17 cellular contexts compared by ENCODE assay signal in genomic region chr1:151616505-151616849, GRCh38. TPM values are rescaled to one million over a fixed set of nuclear protein-coding genes. Genes with fewer than 3 reads are reported as not detected.
DNase-seq lines count a peak whose midpoint lies in the region; ATAC-seq and TF ChIP-seq lines count a peak whose summit lies in the region.
"Had no signal": no experiment of that assay in that cellular context is flagged by ENCODE, and none has a peak within 500 bp of the region (broad histone marks: within the 10 kb centered on the region; RNA-seq: fewer than 3 reads in every experiment).

No MANE protein-coding gene starts in this region.

- H3K9me2 ChIP-seq in hepatocyte (replicated peaks; ENCODE audit: insufficient read depth): no peaks in the 10 kb centered on the region

- H3K9me3 ChIP-seq in RWPE2 (ENCODE audit: severe bottlenecking): no peaks in the 10 kb centered on the region
- H3K9me3 ChIP-seq in hepatocyte (ENCODE audit: low read depth): no peaks in the 10 kb centered on the region

- no peak for TF ChIP-seq CTCF in RWPE2 (IDR thresholded peaks at IDR 0.05; ENCODE audit: poor library complexity, severe bottlenecking)
- no peak for TF ChIP-seq CTCF in hepatocyte (IDR thresholded peaks at IDR 0.05; ENCODE audit: poor library complexity)
- TF ChIP-seq CTCF in omental fat pad (IDR thresholded peaks at IDR 0.05): no peak

- H3K4me1 ChIP-seq in RWPE2 (ENCODE audit: insufficient read depth, poor library complexity, severe bottlenecking): peaks cover 43% of the 10 kb centered on the region
- peaks cover 43% of the 10 kb centered on the region for H3K4me1 ChIP-seq in hepatocyte (ENCODE audit: insufficient read depth)

- H3K4me3 ChIP-seq in RWPE2 (ENCODE audit: severe bottlenecking): no peak overlapping the region
- no peak overlapping the region for H3K4me3 ChIP-seq in hepatocyte

- WGBS in hepatocyte (ENCODE audit: low lambda C conversion rate, missing lambda C conversion rate): 70% methylated on average over 3 of the region's 3 CpGs

- H3K27ac ChIP-seq in RWPE2 (ENCODE audit: poor library complexity, severe bottlenecking) (peak overlapping the region; percentile 69), hepatocyte (no peak overlapping the region)
- H3K27ac ChIP-seq: HL-60 had no signal

- H3K27me3 ChIP-seq in RWPE2 (ENCODE audit: insufficient read depth, poor library complexity, severe bottlenecking): no peaks in the 10 kb centered on the region
- no peaks in the 10 kb centered on the region for H3K27me3 ChIP-seq in hepatocyte

- peaks cover 27% of the 10 kb centered on the region for H4K20me1 ChIP-seq in hepatocyte (ENCODE audit: insufficient read depth, poor library complexity, severe bottlenecking)

- H3K36me3 ChIP-seq in RWPE2 (ENCODE audit: low read depth): peaks cover 1% of the 10 kb centered on the region; the same call in 1 of the 2 replicates
- no peaks in the 10 kb centered on the region for H3K36me3 ChIP-seq in hepatocyte (replicated peaks; ENCODE audit: insufficient read depth, low read depth)

- H2AFZ ChIP-seq in hepatocyte: no peak overlapping the region

- no peak for ATAC-seq in RWPE2 (ENCODE audit: low read depth)
- no peak for ATAC-seq in GM21529 (IDR thresholded peaks at IDR 0.05; ENCODE audit: unreplicated experiment)
- no peak for ATAC-seq in omental fat pad (ENCODE audit: low FRiP score)
- no peak for ATAC-seq in HG03354 (IDR thresholded peaks at IDR 0.05; ENCODE audit: poor library complexity, severe bottlenecking, unreplicated experiment)
- ATAC-seq: left colon, T-cell had no signal

- peak overlapping the region; percentile 35 for H3K4me2 ChIP-seq in hepatocyte

- H3K79me2 ChIP-seq in hepatocyte: peaks cover 87% of the 10 kb centered on the region

- DNase-seq in ACHN (peak; percentile 37), ELR (ENCODE audit: low read depth) (peak; percentile 73), RWPE2 (ENCODE audit: low spot score) (no peak), hepatocyte (ENCODE audit: low spot score) (no peak), islet precursor cell (no peak), omental fat pad (ENCODE audit: low spot score) (no peak)
- DNase-seq: activated CD8-positive, alpha-beta memory T cell treated with anti-CD3 and anti-CD28 coated beads, Interleukin-2, amount 50 U/mL, for 4 hours; CD4-positive, alpha-beta T cell; left colon; NCI-H187; NCI-H446 treated with DMSO at 0.1 percent for 48 hours; OCI-M1; stimulated activated CD4-positive, alpha-beta T cell treated with anti-CD3 and anti-CD28 coated beads, Interleukin-12 subunit alpha, Interleukin-12 subunit beta, amount 100 ng/mL, for 4 hours; T-cell had no signal

- in situ Hi-C loops in ACHN (cut with HindIII; ENCODE audit: low pct_ligation_motif_present, low pct_unique_long_range_greater_than_20kb, low sequenced_read_pairs): no loop called here

RNA-seq across cellular contexts. Expression of gene SNX27, which starts 4.6 kb away (rescaled TPM):
- total RNA-seq in hepatocyte (35.1 and 38.7 TPM in 2 replicates), omental fat pad (10 to 100 TPM; 21.3 to 41.9 (median 33.6) TPM)
- 18.2 and 24.0 TPM in 2 replicates for polyA plus RNA-seq in hepatocyte

Comparison
In these comparisons a context has a peak if more than half of its experiments do, and no peak if none do; other contexts are left out.
1. DNase-seq: peak in ACHN (single experiment) and ELR (single experiment); none in RWPE2 (single experiment), hepatocyte (single experiment), islet precursor cell (single experiment) and omental fat pad (single experiment).